Comparison of ENCODE assay signal across 1 cellular context in the genomic region with DNA sequence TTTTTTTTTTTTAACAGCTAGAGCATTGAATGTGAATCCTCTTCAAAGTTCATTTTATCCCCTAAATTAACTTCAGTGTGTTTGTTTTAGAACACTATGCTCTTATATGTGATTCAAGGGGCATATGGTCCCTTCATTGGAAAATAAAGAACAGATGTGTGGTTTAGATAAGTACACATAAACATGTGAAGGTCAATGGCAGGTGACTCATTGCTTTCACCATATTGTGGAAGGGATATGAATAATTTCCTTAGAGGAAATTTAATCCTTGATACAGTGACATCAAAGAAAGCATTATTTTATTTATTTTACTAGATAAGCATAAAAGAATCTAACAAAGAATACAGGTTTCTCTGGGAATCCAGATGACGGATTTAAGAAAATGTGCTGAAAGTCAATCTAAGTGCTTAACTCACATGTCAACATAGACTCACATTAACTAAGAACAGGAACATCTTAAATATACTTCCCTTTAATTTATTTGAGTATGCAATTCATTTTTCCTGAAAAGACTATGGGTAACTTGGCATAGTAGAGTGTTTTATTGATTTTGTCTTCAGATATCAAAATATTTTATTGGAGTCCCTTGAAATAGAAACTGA.
TF ChIP-seq lines count a peak whose summit lies in the region.

No MANE protein-coding gene starts in this region.

TF ChIP-seq in HepG2, 621 proteins besides CTCF, POLR2A, EP300 and RAD21 (continued from another document):
- no peak for TF ChIP-seq SP5 (CRISPR knock-in tag; IDR thresholded peaks at IDR 0.05; ENCODE audit: borderline replicate concordance, low read depth)
TF ChIP-seq in HepG2: peak in this region for 0.
